ENCODE assay signal across 9 cellular contexts in the genomic region with DNA sequence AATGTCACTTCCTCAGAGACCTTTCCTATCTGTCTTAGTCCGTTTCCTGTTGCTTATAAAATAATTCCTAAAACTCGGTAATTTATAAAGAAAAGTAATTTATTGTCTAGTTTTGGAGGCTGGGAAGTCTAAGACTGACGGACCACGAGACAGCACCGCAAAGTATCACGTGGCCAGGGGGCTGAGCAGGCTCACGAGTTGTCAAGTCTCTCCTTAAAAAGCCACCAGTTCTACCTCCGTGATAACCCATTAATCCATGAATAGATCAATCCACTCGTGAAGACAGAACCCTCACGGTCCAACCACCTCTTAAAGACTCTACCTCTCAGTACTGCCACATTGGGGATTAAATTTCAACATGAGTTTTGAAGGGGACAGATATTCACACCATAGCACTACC. TPM values are rescaled to one million over a fixed set of nuclear protein-coding genes. Genes with fewer than 3 reads are reported as not detected.
DNase-seq lines count a peak whose midpoint lies in the region; ATAC-seq lines count a peak whose summit lies in the region.
"Had no signal": no experiment of that assay in that cellular context is flagged by ENCODE, and none has a peak within 500 bp of the region (broad histone marks: within the 10 kb centered on the region; RNA-seq: fewer than 3 reads in every experiment).

No MANE protein-coding gene starts in this region.

- ATAC-seq in activated CD4-positive, alpha-beta T cell treated with anti-CD3 and anti-CD28 coated beads for 36 hours = no peak
- no peak for ATAC-seq in GM21717 (IDR thresholded peaks at IDR 0.05; ENCODE audit: unreplicated experiment)

- no peak overlapping the region for H3K4me3 Mint-ChIP-seq in activated CD4-positive, alpha-beta T cell treated with anti-CD3 and anti-CD28 coated beads for 36 hours
- H3K4me3 Mint-ChIP-seq: memory B cell had no signal

- intact Hi-C loops in activated CD4-positive, alpha-beta T cell treated with anti-CD3 and anti-CD28 coated beads for 36 hours (cut with DNase I, micrococcal nuclease) = loop anchor here (2.0 to 5.0 kb wide), 2 partner anchors 694 to 1349 kb away; a partner anchor contains a TSS

- CTCF ChIA-PET in activated CD4-positive, alpha-beta T cell treated with anti-CD3 and anti-CD28 coated beads for 36 hours (lab: Charles Lee) = interaction anchor here (1.0 to 1.4 kb wide), 3 partner anchors 11 to 30 kb away, joined by 4 read pairs; no protein-coding TSS in a partner anchor

- H3K27ac Mint-ChIP-seq in activated CD4-positive, alpha-beta T cell treated with anti-CD3 and anti-CD28 coated beads for 36 hours = no peak overlapping the region
- H3K27ac Mint-ChIP-seq: memory B cell had no signal

- H3K9me3 Mint-ChIP-seq in activated CD4-positive, alpha-beta T cell treated with anti-CD3 and anti-CD28 coated beads for 36 hours (ENCODE audit: low read depth) = no peaks in the 10 kb centered on the region
- H3K9me3 Mint-ChIP-seq: memory B cell had no signal

- H3K27me3 Mint-ChIP-seq in activated CD4-positive, alpha-beta T cell treated with anti-CD3 and anti-CD28 coated beads for 36 hours = no peaks in the 10 kb centered on the region
- H3K27me3 Mint-ChIP-seq: memory B cell had no signal

- H3K4me1 ChIP-seq in ACC112 (ENCODE audit: control insufficient read depth, insufficient read depth, low read length, unreplicated experiment) (peaks cover 21% of the 10 kb centered on the region), esophagus (ENCODE audit: control insufficient read depth in 2 of 2, insufficient read depth in 2 of 2, low read length in 1 of 2) (peaks cover 2 to 6% of the 10 kb centered on the region in 2 donors)

- peaks cover 41% of the 10 kb centered on the region for H3K36me3 Mint-ChIP-seq in activated CD4-positive, alpha-beta T cell treated with anti-CD3 and anti-CD28 coated beads for 36 hours (ENCODE audit: low read depth)
- H3K36me3 Mint-ChIP-seq: memory B cell had no signal

- peak overlapping the region; percentile 35; the same call in 1 of the 2 replicates for H3K27ac ChIP-seq in ACC112 (ENCODE audit: low read depth, low read length)
- H3K27ac ChIP-seq in esophagus (ENCODE audit: low read depth in 2 of 2, low read length in 1 of 2) = peak overlapping the region in 1 of 2 donors; percentile 6

- peaks cover 63% of the 10 kb centered on the region for H3K4me1 Mint-ChIP-seq in activated CD4-positive, alpha-beta T cell treated with anti-CD3 and anti-CD28 coated beads for 36 hours

- H3K27me3 ChIP-seq in ACC112 (ENCODE audit: insufficient read depth, low read length) (no peaks in the 10 kb centered on the region), esophagus (ENCODE audit: control insufficient read depth in 1 of 2, insufficient read depth in 2 of 2, low read length in 2 of 2) (no peaks in the 10 kb centered on the region)

- peak overlapping the region; percentile 98 for H3K4me3 ChIP-seq in ACC112 (ENCODE audit: low read depth, low read length)
- H3K4me3 ChIP-seq in esophagus (ENCODE audit: low read depth in 1 of 2, low read length in 2 of 2) = peak overlapping the region; percentile 75 to 92

- H3K9me3 ChIP-seq in esophagus (ENCODE audit: control insufficient read depth in 2 of 2, insufficient read depth in 1 of 2, low read depth in 1 of 2, low read length in 1 of 2) = no peaks in the 10 kb centered on the region

- 0 to 1% methylated on average over 10 of the region's 10 CpGs for WGBS in esophagus, 2 donors

- DNase-seq in HS-27A (ENCODE audit: low read depth) = peak; percentile 4
- DNase-seq in activated CD4-positive, alpha-beta T cell treated with anti-CD3 and anti-CD28 coated beads for 36 hours = peak; percentile 75
- peak; percentile 25 for DNase-seq in renal cortical epithelial cell (ENCODE audit: low read depth)
- DNase-seq in NCI-H1436 (lab: John Stamatoyannopoulos, UW) = no peak
- DNase-seq in AG20443 (ENCODE audit: low spot score) = no peak

- POLR2A ChIA-PET in activated CD4-positive, alpha-beta T cell treated with anti-CD3 and anti-CD28 coated beads for 36 hours (lab: Charles Lee) = no interaction called here

- H2AFZ ChIP-seq in ACC112 (ENCODE audit: low read length, unreplicated experiment) = peak overlapping the region; percentile 98

- H3K36me3 ChIP-seq in ACC112 (ENCODE audit: insufficient read depth, low read length) = no peaks in the 10 kb centered on the region; the same call in 1 of the 2 replicates
- no peaks in the 10 kb centered on the region for H3K36me3 ChIP-seq in esophagus (ENCODE audit: control insufficient read depth in 2 of 2, insufficient read depth in 2 of 2, low read length in 1 of 2)

- H3K79me2 ChIP-seq in ACC112 (ENCODE audit: control insufficient read depth, insufficient read depth, low read length, unreplicated experiment) = peaks cover 87% of the 10 kb centered on the region

RNA-seq across cellular contexts. Expression of a gene that starts 0.8 kb away (rescaled TPM):
- total RNA-seq in activated CD4-positive, alpha-beta T cell treated with anti-CD3 and anti-CD28 coated beads for 36 hours = 10 to 100 TPM; 41.7 to 43.8 TPM
- polyA plus RNA-seq in esophagus = 10 to 100 TPM in 1 of 2 donors, 1 to 10 TPM in 1; 5.9 to 10.6 TPM
- 13.5 and 20.9 TPM in 2 replicates for total RNA-seq in renal cortical epithelial cell

RNA-seq across cellular contexts. Expression of a gene that starts 1.2 kb away (rescaled TPM):
- 10 to 100 TPM; 16.6 to 19.5 TPM for total RNA-seq in activated CD4-positive, alpha-beta T cell treated with anti-CD3 and anti-CD28 coated beads for 36 hours
- 1 to 10 TPM; 1.9 to 3.5 TPM for polyA plus RNA-seq in esophagus
- total RNA-seq in renal cortical epithelial cell = 17.9 and 30.0 TPM in 2 replicates

Comparison
In these comparisons a context has a peak if more than half of its experiments do, and no peak if none do; other contexts are left out.
1. DNase-seq: peak in HS-27A (single experiment), activated CD4-positive, alpha-beta T cell treated with anti-CD3 and anti-CD28 coated beads for 36 hours (single experiment) and renal cortical epithelial cell (single experiment); none in NCI-H1436 (single experiment) and AG20443 (single experiment).